In genomic region chr9:91360551-91361293, GRCh38 we compare ENCODE assay signal across 8 cellular contexts. TPM values are rescaled to one million over a fixed set of nuclear protein-coding genes. Genes with fewer than 3 reads are reported as not detected.
DNase-seq lines count a peak whose midpoint lies in the region; ATAC-seq and TF ChIP-seq lines count a peak whose summit lies in the region.

No MANE protein-coding gene starts in this region.

- H3K36me3 Mint-ChIP-seq in activated naive CD8-positive, alpha-beta T cell treated with anti-CD3 and anti-CD28 coated beads for 36 hours: peaks cover 8% of the 10 kb centered on the region
- H3K36me3 Mint-ChIP-seq in stimulated activated effector memory CD8-positive, alpha-beta T cell treated with anti-CD3 and anti-CD28 coated beads, Interleukin-12 subunit alpha, Interleukin-12 subunit beta, amount 100 ng/mL, for 72 hours: peaks cover 56% of the 10 kb centered on the region

- H3K79me2 ChIP-seq in HCT116 (ENCODE audit: insufficient read depth, low read length): peaks cover 57% of the 10 kb centered on the region

- peak overlapping the region; percentile 84 for H3K27ac ChIP-seq in HCT116 (ENCODE audit: low read depth, low read length)

- BruUV-seq in HCT116 (replicated peaks; lab: Mats Ljungman, UMichigan): no TSS peak

- peak overlapping the region; percentile 97 for H3K4me3 ChIP-seq in BJ (ENCODE audit: low read depth, low read length)
- peak overlapping the region; percentile 65 to 73 for H3K4me3 ChIP-seq in HCT116 (replicated peaks in 1 of 2; ENCODE audit: low read depth in 1 of 2, low read length in 2 of 2)

- TF ChIP-seq CTCF in BJ (IDR thresholded peaks at IDR 0.05; ENCODE audit: insufficient read depth, low read depth, low read length) (no peak), HCT116 (IDR thresholded peaks at IDR 0.05 in 2 of 3, conservative IDR thresholded peaks at IDR 0.05 in 1 of 3; ENCODE audit: borderline replicate concordance in 1 of 3, insufficient read depth in 1 of 3, low read depth in 2 of 3, low read length in 2 of 3) (no peak)

- CTCF ChIA-PET in BJ (lab: Yijun Ruan, JAX) (interaction anchor here (1.0 to 1.5 kb wide), 3 partner anchors 27 to 271 kb away, joined by 3 to 4 read pairs (median 4); no protein-coding TSS in a partner anchor), HCT116 (lab: Charles Lee) (no interaction called here)

- TF ChIP-seq POLR2A in HCT116 (IDR thresholded peaks at IDR 0.05; ENCODE audit: borderline replicate concordance, extremely low read depth, insufficient read depth, insufficient read length): no peak

- H3K9me3 ChIP-seq in HCT116 (ENCODE audit: control insufficient read depth in 1 of 2, insufficient read depth in 1 of 2, low read depth in 1 of 2, low read length in 2 of 2): peaks cover 6 to 8% of the 10 kb centered on the region in 2 experiments; a peak in 3 of 4 replicates

- H3K4me3 Mint-ChIP-seq in activated naive CD8-positive, alpha-beta T cell treated with anti-CD3 and anti-CD28 coated beads for 36 hours: peak overlapping the region; percentile 93
- peak overlapping the region; percentile 91 for H3K4me3 Mint-ChIP-seq in stimulated activated effector memory CD8-positive, alpha-beta T cell treated with anti-CD3 and anti-CD28 coated beads, Interleukin-12 subunit alpha, Interleukin-12 subunit beta, amount 100 ng/mL, for 72 hours

- DNase-seq in BJ (ENCODE audit: low read depth) (no peak), HCT116 (ENCODE audit: low read depth, low spot score) (no peak), iPS-NIHi11 (ENCODE audit: low spot score) (peak; percentile 39), HuH-7 (ENCODE audit: low spot score) (no peak), SW 1271 (lab: John Stamatoyannopoulos, UW) (no peak)
- DNase-seq in activated naive CD8-positive, alpha-beta T cell treated with anti-CD3 and anti-CD28 coated beads for 36 hours: no peak
- no peak for DNase-seq in stimulated activated effector memory CD8-positive, alpha-beta T cell treated with anti-CD3 and anti-CD28 coated beads, Interleukin-12 subunit alpha, Interleukin-12 subunit beta, amount 100 ng/mL, for 72 hours (ENCODE audit: low spot score in 2 of 2)

- peak overlapping the region; percentile 71 for H3K4me2 ChIP-seq in HCT116 (ENCODE audit: low read length)

- ATAC-seq in HCT116 (no peak), GM19023 (IDR thresholded peaks at IDR 0.05; ENCODE audit: unreplicated experiment) (no peak)
- no peak for ATAC-seq in stimulated activated effector memory CD8-positive, alpha-beta T cell treated with anti-CD3 and anti-CD28 coated beads, Interleukin-12 subunit alpha, Interleukin-12 subunit beta, amount 100 ng/mL, for 72 hours

- H3K9ac ChIP-seq in HCT116 (ENCODE audit: low read length): peak overlapping the region; percentile 82

- no peaks in the 10 kb centered on the region for H4K20me1 ChIP-seq in HCT116 (ENCODE audit: insufficient read depth)

- no peaks in the 10 kb centered on the region for H3K27me3 Mint-ChIP-seq in activated naive CD8-positive, alpha-beta T cell treated with anti-CD3 and anti-CD28 coated beads for 36 hours

- RAD21 ChIA-PET in HCT116 (lab: Charles Lee; ENCODE audit: low non-redundant PET in 1 of 2, low total read pairs in 2 of 2, uncharacterized antibody in 2 of 2, unreplicated experiment in 2 of 2): interaction anchor here in 1 of 2 experiments (0.6 kb wide), 1 partner anchor 61 kb away, joined by 3 read pairs; no protein-coding TSS in a partner anchor

- H3K9me2 ChIP-seq in HCT116 (ENCODE audit: insufficient read depth): no peaks in the 10 kb centered on the region

- H3K4me1 ChIP-seq in HCT116 (ENCODE audit: control insufficient read depth in 1 of 2, insufficient read depth in 2 of 2, low read length in 2 of 2): peaks cover 4 to 16% of the 10 kb centered on the region in 2 experiments; a peak in 3 of 4 replicates

- H3K36me3 ChIP-seq in BJ (ENCODE audit: control insufficient read depth, insufficient read depth, low read length) (no peaks in the 10 kb centered on the region), HCT116 (ENCODE audit: control insufficient read depth in 1 of 2, insufficient read depth in 2 of 2, low read length in 2 of 2) (no peaks in the 10 kb centered on the region)

- no peak overlapping the region for H2AFZ ChIP-seq in HCT116 (ENCODE audit: low read depth, low read length, poor library complexity, severe bottlenecking)

- TF ChIP-seq RAD21 in HCT116 (IDR thresholded peaks at IDR 0.05; ENCODE audit: low read depth): no peak

- POLR2A ChIA-PET in BJ (lab: Charles Lee) (no interaction called here), HCT116 (lab: Charles Lee) (interaction anchor here (1.3 kb wide), 1 partner anchor 168 kb away, joined by 3 read pairs; no protein-coding TSS in a partner anchor)

- peaks cover 1% of the 10 kb centered on the region for H3K9me3 Mint-ChIP-seq in activated naive CD8-positive, alpha-beta T cell treated with anti-CD3 and anti-CD28 coated beads for 36 hours
- no peaks in the 10 kb centered on the region for H3K9me3 Mint-ChIP-seq in stimulated activated effector memory CD8-positive, alpha-beta T cell treated with anti-CD3 and anti-CD28 coated beads, Interleukin-12 subunit alpha, Interleukin-12 subunit beta, amount 100 ng/mL, for 72 hours

- peaks cover 43% of the 10 kb centered on the region for H3K4me1 Mint-ChIP-seq in activated naive CD8-positive, alpha-beta T cell treated with anti-CD3 and anti-CD28 coated beads for 36 hours
- peaks cover 64% of the 10 kb centered on the region for H3K4me1 Mint-ChIP-seq in stimulated activated effector memory CD8-positive, alpha-beta T cell treated with anti-CD3 and anti-CD28 coated beads, Interleukin-12 subunit alpha, Interleukin-12 subunit beta, amount 100 ng/mL, for 72 hours

- intact Hi-C loops in HCT116 (cut with micrococcal nuclease): loop anchor here (10.0 kb wide), 1 partner anchor 166 kb away; no protein-coding TSS in a partner anchor

- H3K27me3 ChIP-seq in BJ (ENCODE audit: control insufficient read depth, insufficient read depth, low read length): no peaks in the 10 kb centered on the region
- H3K27me3 ChIP-seq in HCT116 (ENCODE audit: insufficient read depth, low read length): no peaks in the 10 kb centered on the region

- H3K27ac Mint-ChIP-seq in activated naive CD8-positive, alpha-beta T cell treated with anti-CD3 and anti-CD28 coated beads for 36 hours: peak overlapping the region; percentile 89
- peak overlapping the region; percentile 92 for H3K27ac Mint-ChIP-seq in stimulated activated effector memory CD8-positive, alpha-beta T cell treated with anti-CD3 and anti-CD28 coated beads, Interleukin-12 subunit alpha, Interleukin-12 subunit beta, amount 100 ng/mL, for 72 hours

TF ChIP-seq in HCT116, 20 proteins besides CTCF, POLR2A, EP300 and RAD21 (continues in another document):
- no peak for TF ChIP-seq CEBPB (IDR thresholded peaks at IDR 0.05; ENCODE audit: low read depth)
- TF ChIP-seq EZH2 (IDR thresholded peaks at IDR 0.05): no peak
- no peak for TF ChIP-seq ZBTB33 (IDR thresholded peaks at IDR 0.05; ENCODE audit: extremely low read depth, insufficient replicate concordance, low read length)
- no peak for TF ChIP-seq MAX (IDR thresholded peaks at IDR 0.05)
- TF ChIP-seq EGR1 (IDR thresholded peaks at IDR 0.05; ENCODE audit: low read depth): no peak
- no peak for TF ChIP-seq SP1 (IDR thresholded peaks at IDR 0.05; ENCODE audit: low read depth)
- TF ChIP-seq ZNF274 (IDR thresholded peaks at IDR 0.05; ENCODE audit: low read depth, low read length): no peak
- TF ChIP-seq SRF (IDR thresholded peaks at IDR 0.05; ENCODE audit: low read depth): no peak
- no peak for TF ChIP-seq FOSL1 (IDR thresholded peaks at IDR 0.05; ENCODE audit: low read depth)

RNA-seq across cellular contexts. Expression of gene AUH, which starts 1.0 kb away (rescaled TPM):
- polyA plus RNA-seq in BJ (2011; rRNA removed): 4.1 and 5.9 TPM in 2 replicates
- polyA minus RNA-seq in BJ (2011; rRNA and poly(A)+ RNA removed): 1.3 and 4.2 TPM in 2 replicates
- total RNA-seq in HCT116 (2021; ENCODE audit: unreplicated experiment): 29.0 TPM
- polyA plus RNA-seq in HCT116 (2012): 10.8 and 13.3 TPM in 2 replicates
- total RNA-seq in activated naive CD8-positive, alpha-beta T cell treated with anti-CD3 and anti-CD28 coated beads for 36 hours: 10 to 100 TPM; 12.4 to 13.2 TPM
